ENCODE assay signal across 17 cellular contexts in genomic region chr15:81146006-81146405, GRCh38. TPM values are rescaled to one million over a fixed set of nuclear protein-coding genes. Genes with fewer than 3 reads are reported as not detected.
DNase-seq lines count a peak whose midpoint lies in the region; ATAC-seq lines count a peak whose summit lies in the region.
"Had no signal": no experiment of that assay in that cellular context is flagged by ENCODE, and none has a peak within 500 bp of the region (broad histone marks: within the 10 kb centered on the region; RNA-seq: fewer than 3 reads in every experiment).

No MANE protein-coding gene starts in this region.

- H3K4me1 ChIP-seq in GM23248 (ENCODE audit: insufficient read depth): no peaks in the 10 kb centered on the region

- no peak overlapping the region for H3K9ac ChIP-seq in GM23248

- no peaks in the 10 kb centered on the region for H4K20me1 ChIP-seq in GM23248 (ENCODE audit: insufficient read depth)

- ATAC-seq in HG02852 (IDR thresholded peaks at IDR 0.05; ENCODE audit: unreplicated experiment): no peak

- H3K27me3 ChIP-seq in GM23248 (replicated peaks; ENCODE audit: insufficient read depth): no peaks in the 10 kb centered on the region

- H3K4me3 ChIP-seq in GM23248: no peak overlapping the region

- no peaks in the 10 kb centered on the region for H3K36me3 ChIP-seq in GM23248 (ENCODE audit: low read depth)

- no peaks in the 10 kb centered on the region for H3K79me2 ChIP-seq in GM23248 (ENCODE audit: insufficient read depth)

- H3K4me2 ChIP-seq in GM23248 (ENCODE audit: unreplicated experiment): no peak overlapping the region

- no peak overlapping the region for H2AFZ ChIP-seq in GM23248

- no peak overlapping the region for H3K27ac ChIP-seq in GM23248

- in situ Hi-C loops in GM23248 (cut with MboI): no loop called here

- no peaks in the 10 kb centered on the region for H3K9me3 ChIP-seq in GM23248 (ENCODE audit: low read depth)

- peaks cover 3% of the 10 kb centered on the region; the same call in 1 of the 2 replicates for H3F3A ChIP-seq in GM23248 (ENCODE audit: insufficient read depth)

- no peaks in the 10 kb centered on the region for H3K9me2 ChIP-seq in GM23248 (ENCODE audit: insufficient read depth)

- DNase-seq in GM23248 (peak; percentile 66), dedifferentiated amniotic fluid mesenchymal stem cell (ENCODE audit: extremely low spot score) (peak; percentile 47), globus pallidus (ENCODE audit: low spot score) (peak; percentile 22), superior temporal gyrus (ENCODE audit: extremely low spot score) (peak; percentile 57), HPDE6-E6E7 (ENCODE audit: extremely low spot score) (no peak), NCI-H1694 (lab: John Stamatoyannopoulos, UW) (no peak)
- DNase-seq: CD4-positive, alpha-beta memory T cell; DMS79; HCEC 1CT; KBM-7; NCI-H1417; NCI-H1930; NCI-H2171; NCI-H446 treated with DMSO at 0.1 percent for 48 hours; NCI-H774 had no signal

- 94 to 100% methylated on average over 1 of the region's 1 CpG for WGBS in GM23248 (ENCODE audit: low coverage in 1 of 2, low lambda C conversion rate in 2 of 2, missing lambda C conversion rate in 2 of 2), 2 experiments

RNA-seq across cellular contexts. Expression of gene CFAP161, which starts 11.9 kb away (rescaled TPM):
- total RNA-seq in GM23248 (2014; rRNA removed; shearing (Covaris generic)): not detected in 2 replicates
- polyA plus RNA-seq in GM23248 (2016; fragmentation: Nextera tagmentation; extraction: Ambion mirVana): not detected in 2 replicates
- total RNA-seq: CD4-positive, alpha-beta memory T cell had no signal
- polyA plus RNA-seq: BJ; CD4-positive, alpha-beta memory T cell had no signal

RNA-seq across cellular contexts. Expression of gene IL16, which starts 50.7 kb away (rescaled TPM):
- under 0.01 and 0.32 TPM in 2 replicates for total RNA-seq in GM23248 (2014; rRNA removed; shearing (Covaris generic))
- polyA plus RNA-seq in GM23248 (2016; fragmentation: Nextera tagmentation; extraction: Ambion mirVana): 0.53 and 0.94 TPM in 2 replicates

Comparison
In these comparisons a context has a peak if more than half of its experiments do, and no peak if none do; other contexts are left out.
1. DNase-seq: peak in GM23248 (single experiment), dedifferentiated amniotic fluid mesenchymal stem cell (single experiment), globus pallidus (single experiment) and superior temporal gyrus (single experiment); none in HPDE6-E6E7 (single experiment) and NCI-H1694 (single experiment).